29 cellular contexts compared by ENCODE assay signal in the genomic region with DNA sequence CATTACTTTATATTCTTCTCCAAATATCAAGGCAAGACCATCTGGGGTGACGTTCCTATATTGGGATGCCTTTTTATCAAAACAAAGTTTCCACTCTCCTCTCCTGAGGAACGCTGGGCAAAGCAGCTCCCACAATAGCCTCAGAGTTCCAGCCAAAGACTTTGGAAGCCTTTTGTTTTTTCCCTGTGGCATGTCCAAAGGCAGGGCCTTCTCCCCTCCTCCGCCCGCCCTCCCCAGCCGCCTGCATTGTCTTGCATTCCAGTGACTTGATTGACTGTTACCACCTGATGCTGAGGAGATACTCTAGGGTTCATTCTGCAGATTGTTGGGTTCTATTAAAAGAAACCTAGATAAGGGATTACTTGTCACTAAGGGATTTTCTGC. TPM values are rescaled to one million over a fixed set of nuclear protein-coding genes. Genes with fewer than 3 reads are reported as not detected.
DNase-seq lines count a peak whose midpoint lies in the region; ATAC-seq and TF ChIP-seq lines count a peak whose summit lies in the region.
"Had no signal": no experiment of that assay in that cellular context is flagged by ENCODE, and none has a peak within 500 bp of the region (broad histone marks: within the 10 kb centered on the region; RNA-seq: fewer than 3 reads in every experiment).

No MANE protein-coding gene starts in this region.

- BruUV-seq in PC-9 (replicated peaks; lab: Mats Ljungman, UMichigan): no TSS peak

- H3K9ac ChIP-seq in HUES48 (ENCODE audit: low read depth, low read length): no peak overlapping the region
- H3K9ac ChIP-seq in rectal smooth muscle tissue (ENCODE audit: low read length): no peak overlapping the region
- H3K9ac ChIP-seq: SK-N-SH had no signal

- H3K36me3 ChIP-seq in HUES48 (ENCODE audit: control insufficient read depth, insufficient read depth, low read length) (no peaks in the 10 kb centered on the region), rectal smooth muscle tissue (ENCODE audit: control insufficient read depth, insufficient read depth, low read length) (no peaks in the 10 kb centered on the region), PC-9 (ENCODE audit: low read depth) (no peaks in the 10 kb centered on the region)
- H3K36me3 ChIP-seq: ascending aorta, transverse colon had no signal

- no peaks in the 10 kb centered on the region for H4K20me1 ChIP-seq in PC-9 (ENCODE audit: insufficient read depth)

- H3K27me3 ChIP-seq in HUES48 (ENCODE audit: control insufficient read depth, insufficient read depth, low read length) (peaks cover 4% of the 10 kb centered on the region; the same call in 1 of the 2 replicates), rectal smooth muscle tissue (ENCODE audit: control insufficient read depth, insufficient read depth, low read length) (no peaks in the 10 kb centered on the region), PC-9 (ENCODE audit: insufficient read depth, low read depth) (no peaks in the 10 kb centered on the region)
- H3K27me3 ChIP-seq: ascending aorta, transverse colon had no signal

- H3K9me3 Mint-ChIP-seq in endothelial cell (ENCODE audit: unreplicated experiment): no peaks in the 10 kb centered on the region
- H3K9me3 Mint-ChIP-seq in activated CD4-positive, alpha-beta memory T cell treated with anti-CD3 and anti-CD28 coated beads for 36 hours: no peaks in the 10 kb centered on the region
- H3K9me3 Mint-ChIP-seq in activated naive CD8-positive, alpha-beta T cell treated with anti-CD3 and anti-CD28 coated beads, Interleukin-2, amount 50 U/mL, for 24 hours: no peaks in the 10 kb centered on the region
- H3K9me3 Mint-ChIP-seq: activated CD4-positive, alpha-beta memory T cell treated with anti-CD3 and anti-CD28 coated beads, Interleukin-2, amount 10 ng/mL, durations not matched to agents 7 days and 5 days; activated T-helper 17 cell treated with anti-CD3 and anti-CD28 coated beads, Interleukin-2, amount 50 U/mL, for 72 hours; dendritic cell treated with granulocyte-macrophage colony-stimulating factor and Interleukin-4, amounts not matched to agents 40 ng/mL and 50 ng/mL, for 4 days had no signal

- POLR2A ChIA-PET in activated CD4-positive, alpha-beta memory T cell treated with anti-CD3 and anti-CD28 coated beads for 36 hours (lab: Charles Lee): no interaction called here
- POLR2A ChIA-PET in PC-9 (lab: Charles Lee; ENCODE audit: unreplicated experiment): no interaction called here

- no peaks in the 10 kb centered on the region for H3K36me3 Mint-ChIP-seq in endothelial cell (ENCODE audit: low read depth, unreplicated experiment)
- no peaks in the 10 kb centered on the region for H3K36me3 Mint-ChIP-seq in activated CD4-positive, alpha-beta memory T cell treated with anti-CD3 and anti-CD28 coated beads for 36 hours
- H3K36me3 Mint-ChIP-seq in activated naive CD8-positive, alpha-beta T cell treated with anti-CD3 and anti-CD28 coated beads, Interleukin-2, amount 50 U/mL, for 24 hours (ENCODE audit: low read depth): no peaks in the 10 kb centered on the region
- H3K36me3 Mint-ChIP-seq: activated naive CD8-positive, alpha-beta T cell; CD8-positive, alpha-beta memory T cell; naive thymus-derived CD4-positive, alpha-beta T cell had no signal

- H3K4me1 ChIP-seq in HUES48 (ENCODE audit: control insufficient read depth, insufficient read depth, low read length): peaks cover 54% of the 10 kb centered on the region
- peaks cover 3% of the 10 kb centered on the region for H3K4me1 ChIP-seq in rectal smooth muscle tissue (ENCODE audit: control insufficient read depth, insufficient read depth, low read length)
- no peaks in the 10 kb centered on the region for H3K4me1 ChIP-seq in PC-9 (replicated peaks; ENCODE audit: insufficient read depth)
- H3K4me1 ChIP-seq: ascending aorta, transverse colon had no signal

- no peaks in the 10 kb centered on the region for H3K4me1 Mint-ChIP-seq in endothelial cell (ENCODE audit: unreplicated experiment)
- H3K4me1 Mint-ChIP-seq in activated CD4-positive, alpha-beta memory T cell treated with anti-CD3 and anti-CD28 coated beads for 36 hours (ENCODE audit: low read depth): no peaks in the 10 kb centered on the region
- no peaks in the 10 kb centered on the region for H3K4me1 Mint-ChIP-seq in activated naive CD8-positive, alpha-beta T cell treated with anti-CD3 and anti-CD28 coated beads, Interleukin-2, amount 50 U/mL, for 24 hours
- H3K4me1 Mint-ChIP-seq: activated CD4-positive, alpha-beta memory T cell treated with anti-CD3 and anti-CD28 coated beads, Interleukin-2, amount 10 ng/mL, durations not matched to agents 7 days and 5 days; activated T-helper 17 cell treated with anti-CD3 and anti-CD28 coated beads, Interleukin-2, amount 50 U/mL, for 72 hours; B cell; CD8-positive, alpha-beta memory T cell; naive thymus-derived CD4-positive, alpha-beta T cell; T-helper 17 cell had no signal

- H3K27ac ChIP-seq in HUES48 (ENCODE audit: low read depth, low read length) (peak overlapping the region; percentile 53), rectal smooth muscle tissue (ENCODE audit: low read depth, low read length) (peak overlapping the region; percentile 32), PC-9 (no peak overlapping the region)
- H3K27ac ChIP-seq: ascending aorta, RWPE1 had no signal

- H3K9me2 ChIP-seq in PC-9 (ENCODE audit: insufficient read depth): no peaks in the 10 kb centered on the region
- H3K9me2 ChIP-seq: SK-N-SH had no signal

- CTCF ChIA-PET in activated CD4-positive, alpha-beta memory T cell treated with anti-CD3 and anti-CD28 coated beads for 36 hours (lab: Charles Lee): no interaction called here
- CTCF ChIA-PET in PC-9 (lab: Charles Lee): no interaction called here

- H3K4me2 ChIP-seq in PC-9: no peak overlapping the region
- H3K4me2 ChIP-seq: SK-N-SH had no signal

- no peaks in the 10 kb centered on the region for H3K27me3 Mint-ChIP-seq in endothelial cell (ENCODE audit: unreplicated experiment)
- peaks cover 7% of the 10 kb centered on the region for H3K27me3 Mint-ChIP-seq in activated CD4-positive, alpha-beta memory T cell treated with anti-CD3 and anti-CD28 coated beads for 36 hours
- peaks cover 17% of the 10 kb centered on the region for H3K27me3 Mint-ChIP-seq in activated naive CD8-positive, alpha-beta T cell treated with anti-CD3 and anti-CD28 coated beads, Interleukin-2, amount 50 U/mL, for 24 hours
- H3K27me3 Mint-ChIP-seq: B cell had no signal

- no peak for TF ChIP-seq CTCF in endothelial cell (IDR thresholded peaks at IDR 0.05; ENCODE audit: unreplicated experiment)
- no peak for TF ChIP-seq CTCF in PC-9 (conservative IDR thresholded peaks at IDR 0.05)

- H3K9me3 ChIP-seq in HUES48 (ENCODE audit: control insufficient read depth, insufficient read depth, low read length): no peaks in the 10 kb centered on the region
- no peaks in the 10 kb centered on the region for H3K9me3 ChIP-seq in PC-9 (ENCODE audit: insufficient read depth, low read depth)
- H3K9me3 ChIP-seq: ascending aorta, SK-N-SH, transverse colon had no signal

- H3K4me3 ChIP-seq in HUES48 (ENCODE audit: low read depth, low read length): no peak overlapping the region
- no peak overlapping the region for H3K4me3 ChIP-seq in rectal smooth muscle tissue (ENCODE audit: low read length)
- no peak overlapping the region for H3K4me3 ChIP-seq in PC-9
- H3K4me3 ChIP-seq: ascending aorta, transverse colon had no signal

- no peak overlapping the region for H3K4me3 Mint-ChIP-seq in endothelial cell (ENCODE audit: unreplicated experiment)
- H3K4me3 Mint-ChIP-seq in activated CD4-positive, alpha-beta memory T cell treated with anti-CD3 and anti-CD28 coated beads for 36 hours: no peak overlapping the region
- H3K4me3 Mint-ChIP-seq in activated naive CD8-positive, alpha-beta T cell treated with anti-CD3 and anti-CD28 coated beads, Interleukin-2, amount 50 U/mL, for 24 hours: no peak overlapping the region
- H3K4me3 Mint-ChIP-seq: activated CD4-positive, alpha-beta memory T cell treated with anti-CD3 and anti-CD28 coated beads, Interleukin-2, amount 10 ng/mL, durations not matched to agents 7 days and 5 days; activated naive CD8-positive, alpha-beta T cell; activated T-helper 17 cell treated with anti-CD3 and anti-CD28 coated beads, Interleukin-2, amount 50 U/mL, for 72 hours; B cell; CD8-positive, alpha-beta memory T cell; dendritic cell treated with granulocyte-macrophage colony-stimulating factor and Interleukin-4, amounts not matched to agents 40 ng/mL and 50 ng/mL, for 4 days; naive thymus-derived CD4-positive, alpha-beta T cell; T-helper 17 cell had no signal

- H3K79me2 ChIP-seq in PC-9 (ENCODE audit: low read depth): no peaks in the 10 kb centered on the region

- DNase-seq in endothelial cell (ENCODE audit: low spot score) (peak; percentile 8), iPS DF 19.7 (ENCODE audit: low read depth, low spot score) (peak; percentile 5), PC-9 (no peak), head of caudate nucleus (no peak)
- no peak for DNase-seq in activated CD4-positive, alpha-beta memory T cell treated with anti-CD3 and anti-CD28 coated beads for 36 hours
- DNase-seq in activated naive CD8-positive, alpha-beta T cell treated with anti-CD3 and anti-CD28 coated beads, Interleukin-2, amount 50 U/mL, for 24 hours: no peak
- DNase-seq: activated CD4-positive, alpha-beta memory T cell treated with anti-CD3 and anti-CD28 coated beads, Interleukin-2, amount 10 ng/mL, durations not matched to agents 7 days and 5 days; activated CD4-positive, CD25-positive, alpha-beta regulatory T cell treated with anti-CD3 and anti-CD28 coated beads, Interleukin-2, amount 50 U/mL, for 72 hours; CD8-positive, alpha-beta memory T cell; DMS 273 treated with DMSO at 0.1 percent for 48 hours; EL; naive thymus-derived CD4-positive, alpha-beta T cell; NCI-H1436; NCI-H345; NCI-H774; occipital lobe; SK-N-SH; stimulated activated CD4-positive, alpha-beta T cell treated with anti-CD3 and anti-CD28 coated beads, Interleukin-2, amount 100 ng/mL, for 48 hours; T-helper 17 cell; transverse colon had no signal

- ATAC-seq in activated naive CD8-positive, alpha-beta T cell treated with anti-CD3 and anti-CD28 coated beads, Interleukin-2, amount 50 U/mL, for 24 hours: no peak
- ATAC-seq: activated T-helper 17 cell treated with anti-CD3 and anti-CD28 coated beads, Interleukin-2, amount 50 U/mL, for 72 hours; HCT116; naive thymus-derived CD4-positive, alpha-beta T cell; T-helper 17 cell had no signal

- no peak overlapping the region for H2AFZ ChIP-seq in PC-9

- no peak overlapping the region for H3K27ac Mint-ChIP-seq in endothelial cell (ENCODE audit: unreplicated experiment)
- no peak overlapping the region for H3K27ac Mint-ChIP-seq in activated CD4-positive, alpha-beta memory T cell treated with anti-CD3 and anti-CD28 coated beads for 36 hours
- no peak overlapping the region for H3K27ac Mint-ChIP-seq in activated naive CD8-positive, alpha-beta T cell treated with anti-CD3 and anti-CD28 coated beads, Interleukin-2, amount 50 U/mL, for 24 hours
- H3K27ac Mint-ChIP-seq: activated CD4-positive, alpha-beta memory T cell treated with anti-CD3 and anti-CD28 coated beads, Interleukin-2, amount 10 ng/mL, durations not matched to agents 7 days and 5 days; activated naive CD8-positive, alpha-beta T cell; activated T-helper 17 cell treated with anti-CD3 and anti-CD28 coated beads, Interleukin-2, amount 50 U/mL, for 72 hours; B cell; dendritic cell treated with granulocyte-macrophage colony-stimulating factor and Interleukin-4, amounts not matched to agents 40 ng/mL and 50 ng/mL, for 4 days; naive thymus-derived CD4-positive, alpha-beta T cell; T-helper 17 cell had no signal

- intact Hi-C loops in activated CD4-positive, alpha-beta memory T cell treated with anti-CD3 and anti-CD28 coated beads for 36 hours (cut with micrococcal nuclease): no loop called here
- intact Hi-C loops in PC-9 (cut with micrococcal nuclease; ENCODE audit: unreplicated experiment) (no loop called here), head of caudate nucleus (cut with DNase I) (no loop called here)

- H3F3A ChIP-seq in PC-9 (ENCODE audit: insufficient read depth, low read depth): no peaks in the 10 kb centered on the region

RNA-seq across cellular contexts. Expression of a gene that starts 43.5 kb away (rescaled TPM):
- total RNA-seq in endothelial cell (ENCODE audit: unreplicated experiment) (7.2 TPM), PC-9 (2021) (not detected in 2 replicates)
- under 1 TPM; 0.02 to 0.17 TPM for total RNA-seq in activated CD4-positive, alpha-beta memory T cell treated with anti-CD3 and anti-CD28 coated beads for 36 hours
- total RNA-seq: CD8-positive, alpha-beta memory T cell; naive thymus-derived CD4-positive, alpha-beta T cell; T-helper 17 cell had no signal

Comparison
In these comparisons a context has a peak if more than half of its experiments do, and no peak if none do; other contexts are left out.
1. DNase-seq: peak in endothelial cell (single experiment) and iPS DF 19.7 (single experiment); none in activated CD4-positive, alpha-beta memory T cell treated with anti-CD3 and anti-CD28 coated beads for 36 hours (single experiment), PC-9 (0 of 2), head of caudate nucleus (0 of 42) and activated naive CD8-positive, alpha-beta T cell treated with anti-CD3 and anti-CD28 coated beads, Interleukin-2, amount 50 U/mL, for 24 hours (single experiment).